In the genomic region with DNA sequence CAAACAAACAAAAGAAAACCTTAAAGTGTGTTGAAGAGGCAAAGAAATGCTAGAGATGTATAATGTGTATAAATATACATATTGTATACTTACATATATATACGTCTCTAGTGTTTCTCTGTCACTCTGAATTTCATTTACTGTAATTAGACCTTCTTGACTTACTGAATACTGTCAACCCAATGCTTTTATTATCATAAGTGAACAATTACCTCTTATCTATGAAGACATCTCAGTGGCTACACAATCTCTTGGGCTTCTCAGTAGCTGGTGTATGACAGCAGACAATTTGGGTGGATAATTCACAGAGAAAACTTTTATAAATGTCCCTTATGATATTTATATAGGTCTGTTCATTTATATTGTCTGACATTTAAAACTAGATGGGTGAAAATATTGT, we compare ENCODE assay signal across 34 cellular contexts.
"Had no signal": no experiment of that assay in that cellular context is flagged by ENCODE, and none has a peak within 500 bp of the region (broad histone marks: within the 10 kb centered on the region; RNA-seq: fewer than 3 reads in every experiment).

No MANE protein-coding gene starts in this region.

- H3K36me3 ChIP-seq: MG63 had no signal

- DNase-seq: Karpas-422, Kasumi-1, MG63, MM.1S, MV-4-11, NCI-H1048, NCI-H1092, NCI-H1092 treated with DMSO at 0.1 percent for 48 hours, NCI-H1105, NCI-H1105 treated with DMSO at 0.1 percent for 48 hours, NCI-H1417, NCI-H1417 treated with DMSO at 0.1 percent for 48 hours, NCI-H1436, NCI-H1436 treated with DMSO at 0.1 percent for 48 hours, NCI-H146, NCI-H1694, NCI-H1694 treated with DMSO at 0.1 percent for 48 hours, NCI-H187, NCI-H187 treated with DMSO at 0.1 percent for 48 hours, NCI-H1930, NCI-H2029, NCI-H2029 treated with DMSO at 0.1 percent for 48 hours, NCI-H2081, NCI-H2081 treated with DMSO at 0.1 percent for 48 hours, NCI-H2107, NCI-H2171, NCI-H2171 treated with DMSO at 0.1 percent for 48 hours, NCI-H226, NCI-H345, NCI-H446, NCI-H446 treated with DMSO at 0.1 percent for 48 hours, NCI-H510A, NCI-H510A treated with DMSO at 0.1 percent for 48 hours had no signal

- H3K9ac ChIP-seq: KMS-11 had no signal

- H3K27ac ChIP-seq: KMS-11 had no signal

- H3K4me3 ChIP-seq: MG63 had no signal

- H3K9me3 ChIP-seq: MG63 had no signal

- H3K27me3 ChIP-seq: MG63 had no signal

- H3K4me2 ChIP-seq: KMS-11 had no signal
